24 cellular contexts compared by ENCODE assay signal in the genomic region with DNA sequence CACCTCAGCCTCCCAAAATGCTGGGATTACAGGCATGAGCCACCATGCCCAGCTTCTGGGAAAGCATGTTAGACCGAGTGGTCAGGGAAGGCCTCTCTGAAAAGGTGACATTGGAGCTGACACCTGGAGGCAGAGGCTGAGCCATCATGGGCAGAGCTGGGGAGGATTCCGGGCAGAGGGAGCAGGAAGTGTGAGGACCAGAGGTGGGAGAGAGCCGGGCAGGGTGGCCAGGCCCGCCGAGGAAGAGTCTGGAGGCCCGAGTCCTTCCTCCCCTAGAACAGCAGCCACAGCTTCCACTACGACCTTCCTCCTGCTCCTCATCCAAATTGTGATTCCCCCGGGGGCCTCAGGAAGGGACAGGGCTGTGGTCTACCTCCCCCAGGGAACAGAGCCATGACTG.
DNase-seq lines count a peak whose midpoint lies in the region; FAIRE-seq and TF ChIP-seq lines count a peak whose summit lies in the region.
"Had no signal": no experiment of that assay in that cellular context is flagged by ENCODE, and none has a peak within 500 bp of the region (broad histone marks: within the 10 kb centered on the region; RNA-seq: fewer than 3 reads in every experiment).

No MANE protein-coding gene starts in this region.

- no peak overlapping the region for H4K91ac ChIP-seq in neuronal stem cell (ENCODE audit: low read depth, low read length, poor library complexity)

- DNase-seq in H7 (peak; percentile 32), kidney (peak; percentile 56), neuronal stem cell (ENCODE audit: low spot score) (no peak), ascending aorta (ENCODE audit: low spot score in 2 of 2) (no peak), tibial nerve (ENCODE audit: low spot score in 2 of 2) (no peak), smooth muscle cell (lab: John Stamatoyannopoulos, UW; ENCODE audit: unreplicated experiment) (no peak)
- DNase-seq: AML-193; Caco-2; Calu3; CD4-positive, alpha-beta T cell; CD8-positive, alpha-beta T cell; DMS53; DMS79; DND-41; EL; GF-D8 had no signal

- TF ChIP-seq EP300 in tibial nerve (IDR thresholded peaks at IDR 0.05), result no peak

- no peak for FAIRE-seq in kidney (lab: Jason Lieb, UNC)
- FAIRE-seq: A549, D721Med, G401.6, GM12891, GM19239 had no signal

- H3K9me3 ChIP-seq in kidney (ENCODE audit: control insufficient read depth in 1 of 2, low read length in 2 of 2) (no peaks in the 10 kb centered on the region), neuronal stem cell (replicated peaks in 1 of 2; ENCODE audit: control insufficient read depth in 2 of 2, insufficient read depth in 1 of 2, low read depth in 1 of 2, low read length in 2 of 2) (no peaks in the 10 kb centered on the region), ascending aorta (no peaks in the 10 kb centered on the region), tibial nerve (no peaks in the 10 kb centered on the region), smooth muscle cell (replicated peaks; ENCODE audit: low read depth) (no peaks in the 10 kb centered on the region)
- H3K9me3 ChIP-seq: A549; BLaER1 treated with 17β-estradiol and CSF1 and Interleukin-3, amounts not matched to agents 10 nM and 100 nM; Caco-2 had no signal

- H3K4me1 ChIP-seq in kidney (ENCODE audit: control insufficient read depth in 1 of 2, insufficient read depth in 1 of 2, low read depth in 1 of 2, low read length in 2 of 2) (no peaks in the 10 kb centered on the region), neuronal stem cell (ENCODE audit: control insufficient read depth in 2 of 2, insufficient read depth in 1 of 2, low read depth in 1 of 2, low read length in 2 of 2) (peaks cover 0 to 6% of the 10 kb centered on the region in 2 donors), ascending aorta (no peaks in the 10 kb centered on the region), tibial nerve (no peaks in the 10 kb centered on the region), smooth muscle cell (ENCODE audit: low read depth) (no peaks in the 10 kb centered on the region)
- H3K4me1 ChIP-seq: A549, Caco-2 had no signal

- no peaks in the 10 kb centered on the region for H4K20me1 ChIP-seq in smooth muscle cell (ENCODE audit: low read depth)

- H3K27me3 ChIP-seq in H7 (ENCODE audit: control insufficient read depth, insufficient read depth, low read length) (no peaks in the 10 kb centered on the region), neuronal stem cell (ENCODE audit: control insufficient read depth in 3 of 3, insufficient read depth in 3 of 3, low read depth in 1 of 3, low read length in 3 of 3) (peaks cover 0 to 5% (median 0%) of the 10 kb centered on the region in 3 experiments), ascending aorta (no peaks in the 10 kb centered on the region), tibial nerve (no peaks in the 10 kb centered on the region), smooth muscle cell (ENCODE audit: low read depth) (no peaks in the 10 kb centered on the region)
- H3K27me3 ChIP-seq: BLaER1 treated with 17β-estradiol and CSF1 and Interleukin-3, amounts not matched to agents 10 nM and 100 nM had no signal

- no peak overlapping the region for H4K8ac ChIP-seq in neuronal stem cell (ENCODE audit: low read depth, low read length)

- peak overlapping the region; percentile 35 for H3K18ac ChIP-seq in neuronal stem cell (ENCODE audit: low read length)

- H3K79me2 ChIP-seq in smooth muscle cell (ENCODE audit: low read depth), result no peaks in the 10 kb centered on the region

- intact Hi-C loops in kidney (cut with DNase I), result no loop called here
- intact Hi-C loops in ascending aorta (cut with DNase I), result no loop called here

- peak overlapping the region; percentile 9 for H3K14ac ChIP-seq in neuronal stem cell (ENCODE audit: low read length)

- no peak overlapping the region for H3K9ac ChIP-seq in kidney (ENCODE audit: low read length in 2 of 2)
- H3K9ac ChIP-seq in neuronal stem cell (ENCODE audit: low read depth, low read length, poor library complexity), result no peak overlapping the region
- H3K9ac ChIP-seq in smooth muscle cell (ENCODE audit: low read depth), result no peak overlapping the region
- H3K9ac ChIP-seq: BLaER1 treated with 17β-estradiol and CSF1 and Interleukin-3, amounts not matched to agents 10 nM and 100 nM had no signal

- H3K79me1 ChIP-seq in neuronal stem cell (ENCODE audit: low read depth, low read length), result no peaks in the 10 kb centered on the region

- no peak overlapping the region for H2BK12ac ChIP-seq in neuronal stem cell (ENCODE audit: low read length)

- no CpG with 5 or more reads among the region's 8 CpGs for WGBS in neuronal stem cell (ENCODE audit: extremely low coverage in 2 of 2, insufficient read length in 2 of 2, insufficient replicate concordance in 1 of 2), 2 donors
- 67 to 78% methylated on average over 8 of the region's 8 CpGs for WGBS in tibial nerve, 2 donors
- 88% methylated on average over 8 of the region's 8 CpGs for WGBS in smooth muscle cell (ENCODE audit: low lambda C conversion rate)

- H2BK5ac ChIP-seq in neuronal stem cell (ENCODE audit: low read length), result no peak overlapping the region

- no peak for TF ChIP-seq POLR2A in tibial nerve (IDR thresholded peaks at IDR 0.05)

- H3K4me3 ChIP-seq in H7 (ENCODE audit: insufficient read depth, low read depth, low read length) (no peak overlapping the region), kidney (ENCODE audit: low read length in 2 of 2) (no peak overlapping the region), neuronal stem cell (ENCODE audit: low read length in 2 of 2) (no peak overlapping the region), ascending aorta (no peak overlapping the region), tibial nerve (no peak overlapping the region), smooth muscle cell (no peak overlapping the region)
- H3K4me3 ChIP-seq: A549; BLaER1 treated with 17β-estradiol and CSF1 and Interleukin-3, amounts not matched to agents 10 nM and 100 nM had no signal

- H3K36me3 ChIP-seq in H7 (replicated peaks; ENCODE audit: control insufficient read depth, insufficient read depth, low read length), result no peaks in the 10 kb centered on the region
- H3K36me3 ChIP-seq in kidney (ENCODE audit: control insufficient read depth in 1 of 2, insufficient read depth in 2 of 2, low read length in 2 of 2), result no peaks in the 10 kb centered on the region
- H3K36me3 ChIP-seq in neuronal stem cell (replicated peaks in 1 of 2; ENCODE audit: control insufficient read depth in 2 of 2, insufficient read depth in 2 of 2, low read length in 2 of 2), result no peaks in the 10 kb centered on the region
- no peaks in the 10 kb centered on the region for H3K36me3 ChIP-seq in ascending aorta
- no peaks in the 10 kb centered on the region for H3K36me3 ChIP-seq in tibial nerve
- no peaks in the 10 kb centered on the region for H3K36me3 ChIP-seq in smooth muscle cell (ENCODE audit: low read depth)
- H3K36me3 ChIP-seq: BLaER1 treated with 17β-estradiol and CSF1 and Interleukin-3, amounts not matched to agents 10 nM and 100 nM had no signal

- H2BK120ac ChIP-seq in neuronal stem cell (ENCODE audit: low read depth, low read length), result no peak overlapping the region

- H2BK15ac ChIP-seq in neuronal stem cell (ENCODE audit: low read length), result peak overlapping the region; percentile 51

- H3K23ac ChIP-seq in neuronal stem cell (ENCODE audit: low read depth, low read length, poor library complexity), result no peak overlapping the region

- H2AFZ ChIP-seq in neuronal stem cell (ENCODE audit: low read length) (no peak overlapping the region), smooth muscle cell (ENCODE audit: low read depth) (no peak overlapping the region)

- H3K4ac ChIP-seq in neuronal stem cell (ENCODE audit: low read length), result no peak overlapping the region

- peak overlapping the region; percentile 88 for H2AK5ac ChIP-seq in neuronal stem cell (ENCODE audit: low read depth, low read length)

- H3F3A ChIP-seq in smooth muscle cell (ENCODE audit: low read depth), result no peaks in the 10 kb centered on the region

- H3K27ac ChIP-seq in kidney (ENCODE audit: low read depth in 2 of 2, low read length in 2 of 2), result no peak overlapping the region
- H3K27ac ChIP-seq in neuronal stem cell (replicated peaks; ENCODE audit: low read length), result no peak overlapping the region
- H3K27ac ChIP-seq in ascending aorta, result no peak overlapping the region
- H3K27ac ChIP-seq in tibial nerve, result no peak overlapping the region
- no peak overlapping the region for H3K27ac ChIP-seq in smooth muscle cell (ENCODE audit: low read depth)
- H3K27ac ChIP-seq: 22Rv1; A549; BLaER1 treated with 17β-estradiol and CSF1 and Interleukin-3, amounts not matched to agents 10 nM and 100 nM; C4-2B had no signal

- no peak overlapping the region for H3K4me2 ChIP-seq in neuronal stem cell (ENCODE audit: insufficient read depth, low read length, poor library complexity, severe bottlenecking)
- no peak overlapping the region for H3K4me2 ChIP-seq in smooth muscle cell
- H3K4me2 ChIP-seq: A549; BLaER1 treated with 17β-estradiol and CSF1 and Interleukin-3, amounts not matched to agents 10 nM and 100 nM had no signal

- TF ChIP-seq CTCF in kidney (IDR thresholded peaks at IDR 0.05; ENCODE audit: borderline replicate concordance, extremely low read depth, insufficient read depth) (no peak), ascending aorta (IDR thresholded peaks at IDR 0.05) (no peak), tibial nerve (IDR thresholded peaks at IDR 0.05) (no peak), smooth muscle cell (IDR thresholded peaks at IDR 0.05; ENCODE audit: borderline replicate concordance, insufficient read depth, poor library complexity, severe bottlenecking) (no peak)

Comparison
In these comparisons a context has a peak if more than half of its experiments do, and no peak if none do; other contexts are left out.
1. DNase-seq: peak in H7 (single experiment) and kidney (single experiment); none in neuronal stem cell (single experiment), ascending aorta (0 of 2), tibial nerve (0 of 2) and smooth muscle cell (single experiment).